14 cellular contexts compared by ENCODE assay signal in the genomic region with DNA sequence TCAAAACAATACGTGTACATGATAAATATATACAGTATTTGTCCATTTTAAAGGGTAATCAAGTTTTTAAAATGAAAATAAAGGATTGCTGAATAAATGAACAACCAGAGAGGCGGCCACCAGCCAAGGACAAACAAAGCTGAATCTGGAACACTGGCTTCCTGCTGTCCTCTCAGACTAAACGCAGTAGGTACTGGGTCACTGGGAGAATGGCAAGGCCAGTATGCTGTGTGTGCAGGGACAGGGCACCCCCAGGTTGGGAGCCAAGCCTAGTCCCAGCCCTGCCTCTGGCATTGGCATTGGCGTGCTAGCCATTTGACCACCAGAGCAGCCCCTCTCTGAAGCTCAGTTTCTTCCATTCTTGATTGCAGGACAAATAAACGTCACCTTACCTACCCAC. TPM values are rescaled to one million over a fixed set of nuclear protein-coding genes. Genes with fewer than 3 reads are reported as not detected.
DNase-seq lines count a peak whose midpoint lies in the region; ATAC-seq, FAIRE-seq and TF ChIP-seq lines count a peak whose summit lies in the region.
"Had no signal": no experiment of that assay in that cellular context is flagged by ENCODE, and none has a peak within 500 bp of the region (broad histone marks: within the 10 kb centered on the region; RNA-seq: fewer than 3 reads in every experiment).

No MANE protein-coding gene starts in this region.

- no TSS peak for BruUV-seq in K562 (replicated peaks; lab: Mats Ljungman, UMichigan)

- no peak overlapping the region for H3K4me2 ChIP-seq in GM23338
- H3K4me2 ChIP-seq in K562 (ENCODE audit: insufficient read depth, low read length), result no peak overlapping the region

- peaks cover 4% of the 10 kb centered on the region; the same call in 1 of the 2 replicates for H4K20me1 ChIP-seq in GM23338 (replicated peaks; ENCODE audit: insufficient read depth)
- peaks cover 30% of the 10 kb centered on the region; the same call in 1 of the 2 replicates for H4K20me1 ChIP-seq in K562 (replicated peaks; ENCODE audit: control insufficient read depth, insufficient read depth, low read length)

- no peaks in the 10 kb centered on the region for H3K36me3 Mint-ChIP-seq in GM23338 (ENCODE audit: low read depth)
- H3K36me3 Mint-ChIP-seq in mesothelial cell of epicardium, result no peaks in the 10 kb centered on the region

- no peak overlapping the region for H3K4me3 Mint-ChIP-seq in GM23338
- H3K4me3 Mint-ChIP-seq in mesothelial cell of epicardium, result no peak overlapping the region

- peaks cover 12% of the 10 kb centered on the region for H3K9me1 ChIP-seq in K562 (ENCODE audit: control insufficient read depth, insufficient read depth, low read length)

- peaks cover 44% of the 10 kb centered on the region for H3K4me1 ChIP-seq in GM23338 (ENCODE audit: insufficient read depth)
- peaks cover 18 to 19% of the 10 kb centered on the region in 2 experiments for H3K4me1 ChIP-seq in K562 (replicated peaks in 1 of 2; ENCODE audit: control insufficient read depth in 2 of 2, insufficient read depth in 2 of 2, low read length in 2 of 2)
- peaks cover 28% of the 10 kb centered on the region for H3K4me1 ChIP-seq in rectal smooth muscle tissue (ENCODE audit: control insufficient read depth, insufficient read depth, low read length)

- TF ChIP-seq CTCF in GM23338 (conservative IDR thresholded peaks at IDR 0.05; ENCODE audit: low read depth in 2 of 2) (no peak), K562 (IDR thresholded peaks at IDR 0.05 in 2 of 3, conservative IDR thresholded peaks at IDR 0.05 in 1 of 3; ENCODE audit: insufficient read depth in 2 of 3, low read depth in 1 of 3, low read length in 3 of 3) (no peak), mesothelial cell of epicardium (IDR thresholded peaks at IDR 0.05; ENCODE audit: unreplicated experiment) (no peak)

- no peaks in the 10 kb centered on the region for H3K9me3 ChIP-seq in K562 (replicated peaks; ENCODE audit: control insufficient read depth, insufficient read depth, low read depth, low read length)
- H3K9me3 ChIP-seq: HAP-1 had no signal

- H3K79me2 ChIP-seq in GM23338 (replicated peaks; ENCODE audit: insufficient read depth), result peaks cover 85% of the 10 kb centered on the region
- H3K79me2 ChIP-seq in K562 (ENCODE audit: control insufficient read depth, insufficient read depth, low read length), result peaks cover 25% of the 10 kb centered on the region

- TF ChIP-seq RAD21 in K562 (CRISPR knock-in tag; conservative IDR thresholded peaks at IDR 0.05 in 1 of 2, IDR thresholded peaks at IDR 0.05 in 1 of 2), result no peak

- intact Hi-C loops in K562 (cut with micrococcal nuclease), result loop anchor here (5.0 kb wide), 1 partner anchor 80 kb away; no protein-coding TSS in a partner anchor

- peak overlapping the region; percentile 78; the same call in 1 of the 2 replicates for H3K27ac ChIP-seq in GM23338 (ENCODE audit: low read depth)
- no peak overlapping the region for H3K27ac ChIP-seq in K562 (ENCODE audit: extremely low read depth, low read depth, low read length)
- H3K27ac ChIP-seq in rectal smooth muscle tissue (ENCODE audit: low read depth, low read length), result peak overlapping the region; percentile 33

- no peaks in the 10 kb centered on the region for H3K9me2 ChIP-seq in GM23338 (ENCODE audit: insufficient read depth)

- H2AFZ ChIP-seq in GM23338 (no peak overlapping the region), K562 (ENCODE audit: low read depth, low read length) (no peak overlapping the region)

- no peak overlapping the region for H3K4me3 ChIP-seq in GM23338
- no peak overlapping the region for H3K4me3 ChIP-seq in K562
- no peak overlapping the region for H3K4me3 ChIP-seq in rectal smooth muscle tissue (ENCODE audit: low read length)
- H3K4me3 ChIP-seq: HAP-1 had no signal

- no peak for TF ChIP-seq POLR2A in K562 (conservative IDR thresholded peaks at IDR 0.05)

- DNase-seq in GM23338 (ENCODE audit: low spot score), result no peak
- no peak for DNase-seq in K562 (ENCODE audit: extremely low read depth in 1 of 4, low spot score in 3 of 4)
- DNase-seq in mesothelial cell of epicardium (ENCODE audit: low spot score in 2 of 2, unreplicated experiment in 2 of 2), result no peak
- DNase-seq in SHP77 (lab: John Stamatoyannopoulos, UW), result no peak
- DNase-seq in NCI-H2107 (lab: John Stamatoyannopoulos, UW), result no peak
- DNase-seq in DMS79 treated with DMSO at 0.1 percent for 48 hours (lab: John Stamatoyannopoulos, UW), result no peak
- DNase-seq: KG1, NCI-H1092 treated with DMSO at 0.1 percent for 48 hours, NCI-H446 treated with DMSO at 0.1 percent for 48 hours, NCI-H82, SHP77 treated with DMSO at 0.1 percent for 48 hours had no signal

- H3K9ac ChIP-seq in K562 (ENCODE audit: insufficient read depth in 1 of 2, low read depth in 2 of 2, low read length in 2 of 2) (peak overlapping the region in 1 of 2 experiments; percentile 51; a peak in 1 of 4 replicates), rectal smooth muscle tissue (ENCODE audit: low read length) (no peak overlapping the region)

- POLR2A ChIA-PET in K562 (lab: Yijun Ruan, JAX), result interaction anchor here (0.6 to 1.2 kb wide), 5 partner anchors 11 to 303 kb away, joined by 3 to 4 read pairs (median 3); no protein-coding TSS in a partner anchor

- H3K27me3 ChIP-seq in GM23338 (ENCODE audit: insufficient read depth) (no peaks in the 10 kb centered on the region), K562 (ENCODE audit: control insufficient read depth in 2 of 2, insufficient read depth in 2 of 2, low read length in 2 of 2) (no peaks in the 10 kb centered on the region), rectal smooth muscle tissue (ENCODE audit: control insufficient read depth, insufficient read depth, low read length) (no peaks in the 10 kb centered on the region)

- H3K27ac Mint-ChIP-seq in GM23338, result no peak overlapping the region
- peak overlapping the region; percentile 5 for H3K27ac Mint-ChIP-seq in mesothelial cell of epicardium

- H3K4me1 Mint-ChIP-seq in GM23338 (peaks cover 69% of the 10 kb centered on the region), mesothelial cell of epicardium (peaks cover 48% of the 10 kb centered on the region)

- FAIRE-seq in K562 (lab: Jason Lieb, UNC), result peak; percentile 52

- in situ Hi-C loops in K562 (cut with MboI), result no loop called here

- no peak for TF ChIP-seq EP300 in K562 (IDR thresholded peaks at IDR 0.05; ENCODE audit: low read length)

- peaks cover 24% of the 10 kb centered on the region for H3K27me3 Mint-ChIP-seq in GM23338 (ENCODE audit: insufficient read depth, low read depth, poor library complexity)
- no peaks in the 10 kb centered on the region for H3K27me3 Mint-ChIP-seq in mesothelial cell of epicardium (ENCODE audit: low read depth)

- no peaks in the 10 kb centered on the region for H3K36me3 ChIP-seq in GM23338 (ENCODE audit: insufficient read depth)
- no peaks in the 10 kb centered on the region for H3K36me3 ChIP-seq in K562 (ENCODE audit: control insufficient read depth, insufficient read depth, low read length)
- no peaks in the 10 kb centered on the region for H3K36me3 ChIP-seq in rectal smooth muscle tissue (ENCODE audit: control insufficient read depth, insufficient read depth, low read length)
- H3K36me3 ChIP-seq: HAP-1 had no signal

- CTCF ChIA-PET in K562 (lab: Yijun Ruan, JAX; ENCODE audit: low intra/inter-chr PET ratio), result no interaction called here

- 0 out of 2 replicates have a peak, but pooled peaks cover 9% of the 10 kb centered on the region for H3F3A ChIP-seq in GM23338 (replicated peaks; ENCODE audit: low read depth)

- WGBS in K562 (ENCODE audit: insufficient coverage, low coverage, missing lambda C conversion rate), result 50% methylated on average over 5 of the region's 5 CpGs

- ATAC-seq in GM23338 (no peak), K562 (no peak), GM19328 (IDR thresholded peaks at IDR 0.05; ENCODE audit: unreplicated experiment) (no peak)

- H3K9me3 Mint-ChIP-seq in GM23338, result no peaks in the 10 kb centered on the region
- H3K9me3 Mint-ChIP-seq in mesothelial cell of epicardium, result no peaks in the 10 kb centered on the region

TF ChIP-seq in GM23338, 12 proteins besides CTCF, POLR2A, EP300 and RAD21 (continues in another document):
- no peak for TF ChIP-seq NANOG (IDR thresholded peaks at IDR 0.05; ENCODE audit: borderline replicate concordance)

TF ChIP-seq in K562, 482 proteins besides CTCF, POLR2A, EP300 and RAD21 (continues in another document):
- TF ChIP-seq RBM25 (IDR thresholded peaks at IDR 0.05; ENCODE audit: low read depth, low read length, severe bottlenecking), result no peak

RNA-seq across cellular contexts. Expression of a gene that starts 33.8 kb away (rescaled TPM):
- total RNA-seq in GM23338 (2014; rRNA removed; shearing (Covaris generic)), result 50.8 and 66.6 TPM in 2 replicates
- 6.0 and 7.4 TPM in 2 replicates for polyA plus RNA-seq in GM23338 (2016; fragmentation: Nextera tagmentation; extraction: Ambion mirVana)
- total RNA-seq in K562 (2011; cell fraction: chromatin; rRNA removed; ENCODE audit: low replicate concordance), result 91.9 and 204 TPM in 2 replicates
- 90.6 and 92.5 TPM in 2 replicates for total RNA-seq in K562 (2011; cell fraction: nucleolus; rRNA removed)
- 67.2 and 68.6 TPM in 2 replicates for total RNA-seq in K562 (2011; cell fraction: nucleoplasm; rRNA removed)
- total RNA-seq in K562 (2014; rRNA removed), result 10.1 and 13.6 TPM in 2 replicates
- 9.2 and 9.6 TPM in 2 replicates for total RNA-seq in K562 (2014; rRNA removed; fragmentation: Illumina TruSeq; extraction: Trizol)
- total RNA-seq in K562 (2015; rRNA removed; fragmentation: Illumina TruSeq; extraction: Trizol), result 11.0 and 11.2 TPM in 2 replicates
- total RNA-seq in K562 (2021), result 24.0 and 26.8 TPM in 2 replicates
- 8.8 and 11.9 TPM in 2 replicates for polyA plus RNA-seq in K562 (2011; rRNA removed)
- polyA plus RNA-seq in K562 (2011; cell fraction: cytosol; rRNA removed), result 8.1 and 10.6 TPM in 2 replicates
- polyA plus RNA-seq in K562 (2011; cell fraction: nucleus; rRNA removed), result 72.9 and 124 TPM in 2 replicates
- polyA plus RNA-seq in K562 (2012), result 16.0 and 23.5 TPM in 2 replicates
- 17.9 and 18.8 TPM in 2 replicates for polyA plus RNA-seq in K562 (2014; fragmentation: Illumina TruSeq; extraction: Trizol)
- 1 to 10 TPM; 1.4 to 1.5 TPM for polyA plus RNA-seq in K562 (2014; fragmentation: Nextera tagmentation; extraction: Ambion mirVana)
- polyA plus RNA-seq in K562 (2014; rRNA removed), result 17.2 and 17.3 TPM in 2 replicates
- 11.9 and 15.3 TPM in 2 replicates for polyA minus RNA-seq in K562 (2011; rRNA and poly(A)+ RNA removed)
- 7.3 and 10.1 TPM in 2 replicates for polyA minus RNA-seq in K562 (2011; cell fraction: cytosol; rRNA and poly(A)+ RNA removed)
- 27.9 and 33.8 TPM in 2 replicates for polyA minus RNA-seq in K562 (2011; cell fraction: nucleus; rRNA and poly(A)+ RNA removed)
- 79.8 to 82.2 TPM (median 80.2 TPM) in 3 replicates for total RNA-seq in mesothelial cell of epicardium
